9 cellular contexts compared by ENCODE assay signal in genomic region chr4:182142146-182143085, GRCh38.
DNase-seq lines count a peak whose midpoint lies in the region; ATAC-seq and TF ChIP-seq lines count a peak whose summit lies in the region.
"Had no signal": no experiment of that assay in that cellular context is flagged by ENCODE, and none has a peak within 500 bp of the region (broad histone marks: within the 10 kb centered on the region; RNA-seq: fewer than 3 reads in every experiment).

No MANE protein-coding gene starts in this region.

- ATAC-seq in left lung (peak; percentile 26), HG03095 (IDR thresholded peaks at IDR 0.05; ENCODE audit: unreplicated experiment) (no peak)

- TF ChIP-seq CTCF in dorsolateral prefrontal cortex (IDR thresholded peaks at IDR 0.05 in 54 of 56, conservative IDR thresholded peaks at IDR 0.05 in 2 of 56; ENCODE audit: low read depth in 1 of 56, partially characterized antibody in 56 of 56) = peak in 2 of 56 donors; percentile 6 to 10
- TF ChIP-seq CTCF in left lung (IDR thresholded peaks at IDR 0.05) = no peak
- TF ChIP-seq CTCF in tibial artery (IDR thresholded peaks at IDR 0.05) = no peak

- H3K9me3 ChIP-seq in left lung = no peaks in the 10 kb centered on the region
- H3K9me3 ChIP-seq in tibial artery = no peaks in the 10 kb centered on the region

- no peak overlapping the region for H3K27ac ChIP-seq in dorsolateral prefrontal cortex
- H3K27ac ChIP-seq in left lung = no peak overlapping the region
- H3K27ac ChIP-seq in tibial artery = no peak overlapping the region

- H3K36me3 ChIP-seq in left lung (no peaks in the 10 kb centered on the region), tibial artery (no peaks in the 10 kb centered on the region)

- intact Hi-C loops in dorsolateral prefrontal cortex (cut with DNase I) = no loop called here
- intact Hi-C loops in left lung (cut with DNase I) = no loop called here
- intact Hi-C loops in tibial artery (cut with DNase I; ENCODE audit: low total_unique reads) = no loop called here

- H3K4me3 ChIP-seq in dorsolateral prefrontal cortex (peak overlapping the region in 57 of 59 donors; percentile 3 to 78 (median 61)), left lung (peak overlapping the region; percentile 36 to 48), tibial artery (peak overlapping the region; percentile 54 to 59)

- H3K27me3 ChIP-seq in dorsolateral prefrontal cortex (peaks cover 0 to 100% (median 76%) of the 10 kb centered on the region in 45 donors), left lung (peaks cover 73 to 100% of the 10 kb centered on the region in 2 donors), tibial artery (peaks cover 3 to 63% of the 10 kb centered on the region in 2 donors)

- peak; percentile 50 for DNase-seq in activated CD8-positive, alpha-beta memory T cell treated with anti-CD3 and anti-CD28 coated beads, Interleukin-2, amount 50 U/mL, for 48 hours
- no peak for DNase-seq in activated CD8-positive, alpha-beta memory T cell treated with anti-CD3 and anti-CD28 coated beads for 24 hours
- DNase-seq in dorsolateral prefrontal cortex (peak in 1 of 10 donors; percentile 3), left lung (peak in 1 of 2 donors; percentile 70), tibial artery (no peak), cerebellum (ENCODE audit: low spot score) (no peak)
- DNase-seq in stimulated activated naive CD4-positive, alpha-beta T cell treated with Interleukin-2 at 50 U/mL for 16 hours (lab: John Stamatoyannopoulos, UW) = no peak
- DNase-seq: NCI-H1930 had no signal

- H3K4me1 ChIP-seq in left lung = peaks cover 8 to 13% of the 10 kb centered on the region in 2 donors
- peaks cover 0 to 26% (median 19%) of the 10 kb centered on the region in 4 donors for H3K4me1 ChIP-seq in tibial artery
